In the genomic region with DNA sequence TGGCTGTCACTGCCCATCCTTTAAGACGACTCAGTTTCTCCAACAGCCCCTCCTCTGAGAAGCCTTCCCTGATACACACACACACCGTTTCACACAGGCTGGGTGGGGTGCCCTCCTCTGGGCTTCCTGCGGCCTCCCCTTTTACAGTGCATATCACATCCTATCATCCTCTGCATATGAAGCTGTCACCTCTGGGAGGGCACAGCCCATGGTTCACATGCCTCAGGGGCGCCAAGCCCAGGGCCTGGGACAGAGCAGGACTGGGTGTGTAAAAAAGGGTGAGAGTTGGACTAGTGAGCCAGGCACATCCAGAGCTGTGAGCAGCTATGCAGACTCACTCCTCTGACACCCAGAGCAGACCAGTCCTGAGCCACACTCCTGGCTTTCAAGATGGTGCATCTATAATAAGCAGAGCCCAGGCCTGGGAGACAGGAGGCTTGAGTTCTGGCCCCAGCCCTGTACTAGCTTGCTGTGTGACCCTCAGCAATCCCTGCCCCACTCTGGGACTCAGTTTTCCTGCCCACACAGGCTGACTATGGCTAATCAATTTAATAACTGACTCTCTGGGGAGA, we compare ENCODE assay signal across 17 cellular contexts.
A peak's percentile ranks its signal among the peaks of the same experiment; 100 is the strongest.
DNase-seq lines count a peak whose midpoint lies in the region; ATAC-seq and TF ChIP-seq lines count a peak whose summit lies in the region.
"Had no signal": no experiment of that assay in that cellular context is flagged by ENCODE, and none has a peak within 500 bp of the region (broad histone marks: within the 10 kb centered on the region; RNA-seq: fewer than 3 reads in every experiment).

No MANE protein-coding gene starts in this region.

- DNase-seq in activated T-cell treated with anti-CD3 and anti-CD28 coated beads, Interleukin-2, amount 50 U/mL, for 24 hours, result no peak
- DNase-seq in activated T-cell treated with anti-CD3 and anti-CD28 coated beads, Interleukin-2, amount 50 U/mL, for 4 hours, result no peak
- DNase-seq in activated B cell treated with CpG ODN at 0.5 μM for 24 hours (no peak), OCI-LY7 (ENCODE audit: low spot score) (no peak)
- DNase-seq in stimulated activated naive B cell treated with anti-CD40 and anti-IgM and Interleukin-4, amounts not matched to agents 10 μg/mL and 1 μg/mL and 100 μg/mL, for 72 hours, result no peak
- no peak for DNase-seq in stimulated activated CD4-positive, alpha-beta T cell treated with anti-CD3 and anti-CD28 coated beads, Interleukin-4, amount 100 ng/mL, for 4 hours
- DNase-seq: COR-L47; DMS153; EL; MM.1S; NCI-H1105 treated with DMSO at 0.1 percent for 48 hours; NK-92 treated with Interleukin-12 subunit alpha and Interleukin-12 subunit beta, amount 100 ng/mL, for 24 hours; PC-3 had no signal

- no peaks in the 10 kb centered on the region for H4K20me1 ChIP-seq in OCI-LY7 (ENCODE audit: insufficient read depth, low read length)

- no peak overlapping the region for H3K4me3 Mint-ChIP-seq in activated T-cell treated with anti-CD3 and anti-CD28 coated beads, Interleukin-2, amount 50 U/mL, for 24 hours
- no peak overlapping the region for H3K4me3 Mint-ChIP-seq in activated T-cell treated with anti-CD3 and anti-CD28 coated beads, Interleukin-2, amount 50 U/mL, for 4 hours
- no peak overlapping the region for H3K4me3 Mint-ChIP-seq in activated B cell treated with CpG ODN at 0.5 μM for 24 hours
- H3K4me3 Mint-ChIP-seq in stimulated activated naive B cell treated with anti-CD40 and anti-IgM and Interleukin-4, amounts not matched to agents 10 μg/mL and 1 μg/mL and 100 μg/mL, for 72 hours, result no peak overlapping the region

- H3K4me1 ChIP-seq in gastroesophageal sphincter (peaks cover 0 to 35% (median 7%) of the 10 kb centered on the region in 3 donors), OCI-LY7 (ENCODE audit: insufficient read depth, low read length, poor library complexity, severe bottlenecking) (no peaks in the 10 kb centered on the region)

- no peaks in the 10 kb centered on the region for H3K79me2 ChIP-seq in OCI-LY7 (ENCODE audit: insufficient read depth, low read depth, low read length)

- peak overlapping the region in 3 of 4 donors; percentile 51 to 76 (median 73) for H3K27ac ChIP-seq in gastroesophageal sphincter
- H3K27ac ChIP-seq in OCI-LY7 (ENCODE audit: low read depth, low read length, poor library complexity, severe bottlenecking), result no peak overlapping the region
- H3K27ac ChIP-seq: 22Rv1; BLaER1 treated with 17β-estradiol and CSF1 and Interleukin-3, amounts not matched to agents 10 nM and 100 nM had no signal

- no TSS peak for BruUV-seq in OCI-LY7 (replicated peaks; lab: Mats Ljungman, UMichigan)

- POLR2A ChIA-PET in activated B cell treated with CpG ODN at 0.5 μM for 24 hours (lab: Charles Lee) (interaction anchor here (1.0 to 1.9 kb wide), 3 partner anchors 18 to 96 kb away, joined by 3 to 7 read pairs (median 4); no protein-coding TSS in a partner anchor), OCI-LY7 (lab: Charles Lee) (interaction anchor here (0.6 to 1.3 kb wide), 4 partner anchors 13 to 348 kb away, joined by 3 to 4 read pairs (median 3); no protein-coding TSS in a partner anchor)

- WGBS in gastroesophageal sphincter (ENCODE audit: low coverage in 1 of 2), 2 donors, result 100% methylated on average over 1 of the region's 4 CpGs

- no peaks in the 10 kb centered on the region for H3K27me3 Mint-ChIP-seq in activated T-cell treated with anti-CD3 and anti-CD28 coated beads, Interleukin-2, amount 50 U/mL, for 24 hours
- no peaks in the 10 kb centered on the region for H3K27me3 Mint-ChIP-seq in activated T-cell treated with anti-CD3 and anti-CD28 coated beads, Interleukin-2, amount 50 U/mL, for 4 hours (ENCODE audit: low read depth)
- H3K27me3 Mint-ChIP-seq in activated B cell treated with CpG ODN at 0.5 μM for 24 hours, result no peaks in the 10 kb centered on the region
- no peaks in the 10 kb centered on the region for H3K27me3 Mint-ChIP-seq in stimulated activated naive B cell treated with anti-CD40 and anti-IgM and Interleukin-4, amounts not matched to agents 10 μg/mL and 1 μg/mL and 100 μg/mL, for 72 hours

- TF ChIP-seq EP300 in gastroesophageal sphincter (IDR thresholded peaks at IDR 0.05), result no peak

- H2AFZ ChIP-seq in OCI-LY7 (ENCODE audit: low read length), result no peak overlapping the region

- H3K9me3 ChIP-seq in gastroesophageal sphincter (no peaks in the 10 kb centered on the region), OCI-LY7 (ENCODE audit: low read length) (no peaks in the 10 kb centered on the region)

- H3K36me3 ChIP-seq in gastroesophageal sphincter, result peaks cover 0 to 45% of the 10 kb centered on the region in 2 donors
- no peaks in the 10 kb centered on the region for H3K36me3 ChIP-seq in OCI-LY7 (ENCODE audit: insufficient read depth, low read length)

- TF ChIP-seq POLR2A in gastroesophageal sphincter (IDR thresholded peaks at IDR 0.05), result no peak

- CTCF ChIA-PET in activated B cell treated with CpG ODN at 0.5 μM for 24 hours (lab: Charles Lee), result interaction anchor here (0.6 to 3.1 kb wide), 19 partner anchors 9 to 580 kb away, joined by 3 to 24 read pairs (median 4); partner anchors contain the start of genes ATXN3 and CPSF2
- CTCF ChIA-PET in OCI-LY7 (lab: Charles Lee; ENCODE audit: unreplicated experiment), result no interaction called here

- peaks cover 9% of the 10 kb centered on the region for H3K4me1 Mint-ChIP-seq in activated T-cell treated with anti-CD3 and anti-CD28 coated beads, Interleukin-2, amount 50 U/mL, for 24 hours (ENCODE audit: low read depth)
- peaks cover 9% of the 10 kb centered on the region for H3K4me1 Mint-ChIP-seq in activated T-cell treated with anti-CD3 and anti-CD28 coated beads, Interleukin-2, amount 50 U/mL, for 4 hours (ENCODE audit: low read depth)
- H3K4me1 Mint-ChIP-seq in activated B cell treated with CpG ODN at 0.5 μM for 24 hours, result peaks cover 6% of the 10 kb centered on the region
- peaks cover 8 to 21% of the 10 kb centered on the region in 2 donors for H3K4me1 Mint-ChIP-seq in stimulated activated naive B cell treated with anti-CD40 and anti-IgM and Interleukin-4, amounts not matched to agents 10 μg/mL and 1 μg/mL and 100 μg/mL, for 72 hours

- H3K36me3 Mint-ChIP-seq in activated T-cell treated with anti-CD3 and anti-CD28 coated beads, Interleukin-2, amount 50 U/mL, for 24 hours (ENCODE audit: low read depth), result peaks cover 52% of the 10 kb centered on the region
- H3K36me3 Mint-ChIP-seq in activated T-cell treated with anti-CD3 and anti-CD28 coated beads, Interleukin-2, amount 50 U/mL, for 4 hours (ENCODE audit: insufficient read depth), result peaks cover 16% of the 10 kb centered on the region
- H3K36me3 Mint-ChIP-seq in activated B cell treated with CpG ODN at 0.5 μM for 24 hours (ENCODE audit: low read depth), result peaks cover 61% of the 10 kb centered on the region
- H3K36me3 Mint-ChIP-seq in stimulated activated naive B cell treated with anti-CD40 and anti-IgM and Interleukin-4, amounts not matched to agents 10 μg/mL and 1 μg/mL and 100 μg/mL, for 72 hours, result peaks cover 44 to 62% of the 10 kb centered on the region in 2 donors

- TF ChIP-seq CTCF in activated B cell treated with CpG ODN at 0.5 μM for 24 hours (IDR thresholded peaks at IDR 0.05) (no peak), gastroesophageal sphincter (IDR thresholded peaks at IDR 0.05) (no peak), OCI-LY7 (conservative IDR thresholded peaks at IDR 0.05; ENCODE audit: low read length) (no peak)

- intact Hi-C loops in activated B cell treated with CpG ODN at 0.5 μM for 24 hours (cut with micrococcal nuclease), result loop anchor here (1.0 kb wide), 1 partner anchor 28 kb away; no protein-coding TSS in a partner anchor
- intact Hi-C loops in OCI-LY7 (cut with micrococcal nuclease; ENCODE audit: unreplicated experiment), result loop anchor here (2.0 kb wide), 1 partner anchor 97 kb away; no protein-coding TSS in a partner anchor

- H3K4me2 ChIP-seq in OCI-LY7 (ENCODE audit: low read length), result no peak overlapping the region
- H3K4me2 ChIP-seq: BLaER1 treated with 17β-estradiol and CSF1 and Interleukin-3, amounts not matched to agents 10 nM and 100 nM had no signal

- no peak for ATAC-seq in activated T-cell treated with anti-CD3 and anti-CD28 coated beads, Interleukin-2, amount 50 U/mL, for 4 hours
- no peak for ATAC-seq in activated B cell treated with CpG ODN at 0.5 μM for 24 hours (ENCODE audit: low read depth)
- no peak for ATAC-seq in gastroesophageal sphincter
- ATAC-seq in stimulated activated naive B cell treated with anti-CD40 and anti-IgM and Interleukin-4, amounts not matched to agents 10 μg/mL and 1 μg/mL and 100 μg/mL, for 72 hours (replicated peaks), result no peak
- no peak for ATAC-seq in GM18519 (IDR thresholded peaks at IDR 0.05; ENCODE audit: low FRiP score, unreplicated experiment)

- peak overlapping the region; percentile 57 for H3K27ac Mint-ChIP-seq in activated T-cell treated with anti-CD3 and anti-CD28 coated beads, Interleukin-2, amount 50 U/mL, for 24 hours
- H3K27ac Mint-ChIP-seq in activated B cell treated with CpG ODN at 0.5 μM for 24 hours, result peak overlapping the region; percentile 18
- H3K27ac Mint-ChIP-seq in stimulated activated naive B cell treated with anti-CD40 and anti-IgM and Interleukin-4, amounts not matched to agents 10 μg/mL and 1 μg/mL and 100 μg/mL, for 72 hours, result peak overlapping the region; percentile 49

- H3K4me3 ChIP-seq in gastroesophageal sphincter, result no peak overlapping the region
- H3K4me3 ChIP-seq in OCI-LY7 (ENCODE audit: low read depth, low read length, poor library complexity, severe bottlenecking), result no peak overlapping the region
- H3K4me3 ChIP-seq: BLaER1 treated with 17β-estradiol and CSF1 and Interleukin-3, amounts not matched to agents 10 nM and 100 nM had no signal

- no peaks in the 10 kb centered on the region for H3K9me3 Mint-ChIP-seq in activated T-cell treated with anti-CD3 and anti-CD28 coated beads, Interleukin-2, amount 50 U/mL, for 24 hours
- H3K9me3 Mint-ChIP-seq in activated T-cell treated with anti-CD3 and anti-CD28 coated beads, Interleukin-2, amount 50 U/mL, for 4 hours, result no peaks in the 10 kb centered on the region
- no peaks in the 10 kb centered on the region for H3K9me3 Mint-ChIP-seq in activated B cell treated with CpG ODN at 0.5 μM for 24 hours
- H3K9me3 Mint-ChIP-seq in stimulated activated naive B cell treated with anti-CD40 and anti-IgM and Interleukin-4, amounts not matched to agents 10 μg/mL and 1 μg/mL and 100 μg/mL, for 72 hours, result no peaks in the 10 kb centered on the region

- H3K27me3 ChIP-seq in gastroesophageal sphincter, result no peaks in the 10 kb centered on the region
- H3K27me3 ChIP-seq: BLaER1 treated with 17β-estradiol and CSF1 and Interleukin-3, amounts not matched to agents 10 nM and 100 nM had no signal

- no peaks in the 10 kb centered on the region for H3K9me2 ChIP-seq in OCI-LY7 (ENCODE audit: insufficient read depth, low read length)
